In genomic region chr9:113484258-113484730, GRCh38 we compare ENCODE assay signal across 1 cellular context.
TF ChIP-seq lines count a peak whose summit lies in the region.

No MANE protein-coding gene starts in this region.

TF ChIP-seq in IMR-90, 13 proteins besides CTCF, POLR2A, EP300 and RAD21 (continued from another document):
- no peak for TF ChIP-seq BHLHE40 (IDR thresholded peaks at IDR 0.05; ENCODE audit: low read depth, low read length)
- no peak for TF ChIP-seq RCOR1 (IDR thresholded peaks at IDR 0.05; ENCODE audit: insufficient replicate concordance, low read length)
- no peak for TF ChIP-seq FOS (IDR thresholded peaks at IDR 0.05; ENCODE audit: low read depth, low read length)
- TF ChIP-seq MAZ (IDR thresholded peaks at IDR 0.05; ENCODE audit: borderline replicate concordance, low read depth, low read length), result no peak
- no peak for TF ChIP-seq MAFK (IDR thresholded peaks at IDR 0.05; ENCODE audit: low read depth, low read length)
- TF ChIP-seq ELK1 (IDR thresholded peaks at IDR 0.05; ENCODE audit: borderline replicate concordance, low read depth, low read length), result no peak
- TF ChIP-seq CHD1 (IDR thresholded peaks at IDR 0.05; ENCODE audit: low read depth, low read length), result no peak
- no peak for TF ChIP-seq NFE2L2 (IDR thresholded peaks at IDR 0.05; ENCODE audit: low read depth, low read length)
- no peak for TF ChIP-seq CEBPB (IDR thresholded peaks at IDR 0.05; ENCODE audit: low read depth, low read length)
